17 cellular contexts compared by ENCODE assay signal in genomic region chr15:64930778-64931240, GRCh38. TPM values are rescaled to one million over a fixed set of nuclear protein-coding genes. Genes with fewer than 3 reads are reported as not detected.
A peak's percentile ranks its signal among the peaks of the same experiment; 100 is the strongest.
DNase-seq lines count a peak whose midpoint lies in the region; ATAC-seq and TF ChIP-seq lines count a peak whose summit lies in the region.
"Had no signal": no experiment of that assay in that cellular context is flagged by ENCODE, and none has a peak within 500 bp of the region (broad histone marks: within the 10 kb centered on the region; RNA-seq: fewer than 3 reads in every experiment).

No MANE protein-coding gene starts in this region.

- TF ChIP-seq CTCF in AG04450 (IDR thresholded peaks at IDR 0.05; ENCODE audit: low read depth, low read length), result no peak
- TF ChIP-seq CTCF in hepatocyte (IDR thresholded peaks at IDR 0.05; ENCODE audit: poor library complexity), result no peak

- H3K4me1 ChIP-seq in GM23248 (ENCODE audit: insufficient read depth) (no peaks in the 10 kb centered on the region), hepatocyte (ENCODE audit: insufficient read depth) (no peaks in the 10 kb centered on the region)
- H3K4me1 ChIP-seq: uterus had no signal

- no peaks in the 10 kb centered on the region for H3K27me3 ChIP-seq in AG04450 (ENCODE audit: control insufficient read depth, insufficient read depth, low read length)
- H3K27me3 ChIP-seq in GM23248 (replicated peaks; ENCODE audit: insufficient read depth), result no peaks in the 10 kb centered on the region
- H3K27me3 ChIP-seq in hepatocyte, result no peaks in the 10 kb centered on the region
- H3K27me3 ChIP-seq: cardiac muscle cell, uterus had no signal

- H3K4me3 ChIP-seq in AG04450 (ENCODE audit: low read depth, low read length) (no peak overlapping the region), GM23248 (no peak overlapping the region), hepatocyte (no peak overlapping the region)
- H3K4me3 ChIP-seq: cardiac muscle cell, uterus had no signal

- H3K36me3 ChIP-seq in GM23248 (ENCODE audit: low read depth) (no peaks in the 10 kb centered on the region), hepatocyte (replicated peaks; ENCODE audit: insufficient read depth, low read depth) (no peaks in the 10 kb centered on the region)
- H3K36me3 ChIP-seq: cardiac muscle cell, uterus had no signal

- in situ Hi-C loops in GM23248 (cut with MboI), result no loop called here

- H3K9ac ChIP-seq in GM23248, result no peak overlapping the region

- POLR2A ChIA-PET in AG04450 (lab: Yijun Ruan, JAX), result no interaction called here

- ATAC-seq in GM19324 (IDR thresholded peaks at IDR 0.05; ENCODE audit: low FRiP score, unreplicated experiment) (no peak), GM19467 (IDR thresholded peaks at IDR 0.05; ENCODE audit: unreplicated experiment) (no peak)
- ATAC-seq: HCT116; stimulated activated naive B cell treated with anti-CD40 and anti-IgM and Interleukin-4, amounts not matched to agents 10 μg/mL and 1 μg/mL and 100 μg/mL, for 72 hours had no signal

- WGBS in GM23248 (ENCODE audit: low coverage in 1 of 2, low lambda C conversion rate in 2 of 2, missing lambda C conversion rate in 2 of 2), 2 experiments, result 74 to 77% methylated on average over 11 of the region's 11 CpGs
- 71% methylated on average over 11 of the region's 11 CpGs for WGBS in hepatocyte (ENCODE audit: low lambda C conversion rate, missing lambda C conversion rate)

- H3K4me2 ChIP-seq in GM23248 (ENCODE audit: unreplicated experiment) (no peak overlapping the region), hepatocyte (no peak overlapping the region)

- CTCF ChIA-PET in AG04450 (lab: Charles Lee), result no interaction called here

- H3K9me2 ChIP-seq in GM23248 (ENCODE audit: insufficient read depth), result no peaks in the 10 kb centered on the region
- no peaks in the 10 kb centered on the region for H3K9me2 ChIP-seq in hepatocyte (replicated peaks; ENCODE audit: insufficient read depth)

- no peak overlapping the region for H3K27ac ChIP-seq in AG04450 (ENCODE audit: low read depth, low read length)
- no peak overlapping the region for H3K27ac ChIP-seq in GM23248
- H3K27ac ChIP-seq in hepatocyte, result no peak overlapping the region
- H3K27ac ChIP-seq: cardiac muscle cell, uterus had no signal

- no peaks in the 10 kb centered on the region for H3K79me2 ChIP-seq in GM23248 (ENCODE audit: insufficient read depth)
- no peaks in the 10 kb centered on the region for H3K79me2 ChIP-seq in hepatocyte

- H3K9me3 ChIP-seq in AG04450 (ENCODE audit: control insufficient read depth, insufficient read depth, low read length), result no peaks in the 10 kb centered on the region
- no peaks in the 10 kb centered on the region for H3K9me3 ChIP-seq in GM23248 (ENCODE audit: low read depth)
- H3K9me3 ChIP-seq in hepatocyte (ENCODE audit: low read depth), result no peaks in the 10 kb centered on the region
- H3K9me3 ChIP-seq: uterus had no signal

- H3F3A ChIP-seq in GM23248 (ENCODE audit: insufficient read depth), result no peaks in the 10 kb centered on the region

- DNase-seq in AG04450 (ENCODE audit: low read depth, low spot score), result peak; percentile 11
- peak; percentile 17 for DNase-seq in GM23248
- peak; percentile 54 for DNase-seq in astrocyte of the hippocampus (ENCODE audit: low read depth, low spot score)
- peak; percentile 80 for DNase-seq in islet precursor cell
- no peak for DNase-seq in NCI-H524 (lab: John Stamatoyannopoulos, UW)
- DNase-seq in hepatocyte (ENCODE audit: low spot score), result no peak
- DNase-seq: activated gamma-delta T cell treated with Interleukin-2 at 50 U/mL for 16 hours; DMS53; NCI-H1048; NCI-H226; stimulated activated CD4-positive, alpha-beta T cell treated with anti-CD3 and anti-CD28 coated beads, Interleukin-2, amount 100 ng/mL, for 48 hours; stimulated activated naive B cell treated with anti-CD40 and anti-IgM and Interleukin-4, amounts not matched to agents 10 μg/mL and 1 μg/mL and 100 μg/mL, for 72 hours had no signal

- H2AFZ ChIP-seq in GM23248 (no peak overlapping the region), hepatocyte (no peak overlapping the region)

- no peaks in the 10 kb centered on the region for H4K20me1 ChIP-seq in GM23248 (ENCODE audit: insufficient read depth)
- H4K20me1 ChIP-seq in hepatocyte (ENCODE audit: insufficient read depth, poor library complexity, severe bottlenecking), result no peaks in the 10 kb centered on the region

RNA-seq across cellular contexts. Expression of gene ANKDD1A, which starts 19.1 kb away (rescaled TPM):
- polyA plus RNA-seq in AG04450 (2011; rRNA removed) (4.0 and 5.4 TPM in 2 replicates), GM23248 (2016; fragmentation: Nextera tagmentation; extraction: Ambion mirVana) (2.7 and 3.5 TPM in 2 replicates), hepatocyte (5.8 and 6.1 TPM in 2 replicates)
- 4.3 and 7.9 TPM in 2 replicates for polyA minus RNA-seq in AG04450 (2011; rRNA and poly(A)+ RNA removed)
- 3.1 and 3.3 TPM in 2 replicates for total RNA-seq in GM23248 (2014; rRNA removed; shearing (Covaris generic))
- 1.8 and 3.6 TPM in 2 replicates for total RNA-seq in hepatocyte

RNA-seq across cellular contexts. Expression of gene SPG21, which starts 58.9 kb away (rescaled TPM):
- polyA plus RNA-seq in AG04450 (2011; rRNA removed) (85.7 and 101 TPM in 2 replicates), GM23248 (2016; fragmentation: Nextera tagmentation; extraction: Ambion mirVana) (106 and 107 TPM in 2 replicates), hepatocyte (138 and 149 TPM in 2 replicates)
- polyA minus RNA-seq in AG04450 (2011; rRNA and poly(A)+ RNA removed), result 49.5 and 57.6 TPM in 2 replicates
- total RNA-seq in GM23248 (2014; rRNA removed; shearing (Covaris generic)), result 66.3 and 78.4 TPM in 2 replicates
- total RNA-seq in hepatocyte, result 86.4 and 111 TPM in 2 replicates

Comparison
In these comparisons a context has a peak if more than half of its experiments do, and no peak if none do; other contexts are left out.
1. DNase-seq: peak in AG04450 (single experiment), GM23248 (single experiment), astrocyte of the hippocampus (single experiment) and islet precursor cell (single experiment); none in NCI-H524 (0 of 2) and hepatocyte (single experiment).